1 cellular context compared by ENCODE assay signal in genomic region chr1:218259800-218260199, GRCh38.
TF ChIP-seq lines count a peak whose summit lies in the region.

No MANE protein-coding gene starts in this region.

TF ChIP-seq in SK-N-SH, 30 proteins besides CTCF, POLR2A, EP300 and RAD21 (continued from another document):
- TF ChIP-seq, protein P1, sequence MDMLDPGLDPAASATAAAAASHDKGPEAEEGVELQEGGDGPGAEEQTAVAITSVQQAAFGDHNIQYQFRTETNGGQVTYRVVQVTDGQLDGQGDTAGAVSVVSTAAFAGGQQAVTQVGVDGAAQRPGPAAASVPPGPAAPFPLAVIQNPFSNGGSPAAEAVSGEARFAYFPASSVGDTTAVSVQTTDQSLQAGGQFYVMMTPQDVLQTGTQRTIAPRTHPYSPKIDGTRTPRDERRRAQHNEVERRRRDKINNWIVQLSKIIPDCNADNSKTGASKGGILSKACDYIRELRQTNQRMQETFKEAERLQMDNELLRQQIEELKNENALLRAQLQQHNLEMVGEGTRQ (IDR thresholded peaks at IDR 0.05; ENCODE audit: borderline replicate concordance, low read depth, low read length) = no peak
- TF ChIP-seq ELF1 (IDR thresholded peaks at IDR 0.05) (no peak), TCF12 (IDR thresholded peaks at IDR 0.05) (no peak), RFX5 (IDR thresholded peaks at IDR 0.05; ENCODE audit: low read length) (no peak), RCOR1 (IDR thresholded peaks at IDR 0.05; ENCODE audit: low read length) (no peak), GABPA (IDR thresholded peaks at IDR 0.05; ENCODE audit: low read depth) (no peak), JUND (IDR thresholded peaks at IDR 0.05) (no peak), PBX3 (IDR thresholded peaks at IDR 0.05) (no peak), FOXM1 (IDR thresholded peaks at IDR 0.05; ENCODE audit: low read depth) (no peak)
- TF ChIP-seq, protein P2, sequence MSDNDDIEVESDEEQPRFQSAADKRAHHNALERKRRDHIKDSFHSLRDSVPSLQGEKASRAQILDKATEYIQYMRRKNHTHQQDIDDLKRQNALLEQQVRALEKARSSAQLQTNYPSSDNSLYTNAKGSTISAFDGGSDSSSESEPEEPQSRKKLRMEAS (IDR thresholded peaks at IDR 0.05; ENCODE audit: low read depth) = no peak
- TF ChIP-seq, protein P3, sequence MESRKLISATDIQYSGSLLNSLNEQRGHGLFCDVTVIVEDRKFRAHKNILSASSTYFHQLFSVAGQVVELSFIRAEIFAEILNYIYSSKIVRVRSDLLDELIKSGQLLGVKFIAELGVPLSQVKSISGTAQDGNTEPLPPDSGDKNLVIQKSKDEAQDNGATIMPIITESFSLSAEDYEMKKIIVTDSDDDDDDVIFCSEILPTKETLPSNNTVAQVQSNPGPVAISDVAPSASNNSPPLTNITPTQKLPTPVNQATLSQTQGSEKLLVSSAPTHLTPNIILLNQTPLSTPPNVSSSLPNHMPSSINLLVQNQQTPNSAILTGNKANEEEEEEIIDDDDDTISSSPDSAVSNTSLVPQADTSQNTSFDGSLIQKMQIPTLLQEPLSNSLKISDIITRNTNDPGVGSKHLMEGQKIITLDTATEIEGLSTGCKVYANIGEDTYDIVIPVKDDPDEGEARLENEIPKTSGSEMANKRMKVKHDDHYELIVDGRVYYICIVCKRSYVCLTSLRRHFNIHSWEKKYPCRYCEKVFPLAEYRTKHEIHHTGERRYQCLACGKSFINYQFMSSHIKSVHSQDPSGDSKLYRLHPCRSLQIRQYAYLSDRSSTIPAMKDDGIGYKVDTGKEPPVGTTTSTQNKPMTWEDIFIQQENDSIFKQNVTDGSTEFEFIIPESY (IDR thresholded peaks at IDR 0.05; ENCODE audit: borderline replicate concordance, low read depth) = no peak
